24 cellular contexts compared by ENCODE assay signal in genomic region chr20:38311100-38311499, GRCh38. TPM values are rescaled to one million over a fixed set of nuclear protein-coding genes. Genes with fewer than 3 reads are reported as not detected.
A peak's percentile ranks its signal among the peaks of the same experiment; 100 is the strongest.
DNase-seq lines count a peak whose midpoint lies in the region; ATAC-seq, FAIRE-seq and TF ChIP-seq lines count a peak whose summit lies in the region.
"Had no signal": no experiment of that assay in that cellular context is flagged by ENCODE, and none has a peak within 500 bp of the region (broad histone marks: within the 10 kb centered on the region; RNA-seq: fewer than 3 reads in every experiment).

No MANE protein-coding gene starts in this region.

- no peaks in the 10 kb centered on the region for H3K27me3 ChIP-seq in H7 (ENCODE audit: control insufficient read depth, insufficient read depth, low read length)
- H3K27me3 ChIP-seq: BE2C had no signal

- peak; percentile 62 for FAIRE-seq in HTR-8/SVneo (lab: Jason Lieb, UNC)
- FAIRE-seq: A549, G401.6, GM12892, H1 had no signal

- H3K36me3 ChIP-seq in H7 (replicated peaks; ENCODE audit: control insufficient read depth, insufficient read depth, low read length) = no peaks in the 10 kb centered on the region
- H3K36me3 ChIP-seq: BE2C; BLaER1 treated with 17β-estradiol and CSF1 and Interleukin-3, amounts not matched to agents 10 nM and 100 nM had no signal

- H3K9me3 Mint-ChIP-seq in effector memory CD8-positive, alpha-beta T cell = no peaks in the 10 kb centered on the region
- H3K9me3 Mint-ChIP-seq: H9 had no signal

- no peaks in the 10 kb centered on the region for H3K4me1 Mint-ChIP-seq in effector memory CD8-positive, alpha-beta T cell (ENCODE audit: low read depth in 2 of 2)

- H3K27ac Mint-ChIP-seq in effector memory CD8-positive, alpha-beta T cell = no peak overlapping the region
- H3K27ac Mint-ChIP-seq: CD4-positive, alpha-beta T cell; CD8-positive, alpha-beta memory T cell; H9 had no signal

- DNase-seq in HTR-8/SVneo (ENCODE audit: insufficient read length, low spot score) (no peak), epithelial cell of proximal tubule (ENCODE audit: low read depth) (peak; percentile 56), left kidney (ENCODE audit: low read depth, low spot score) (peak; percentile 27), renal cortical epithelial cell (ENCODE audit: low read depth) (peak; percentile 88), H7 (no peak), DMS114 treated with DMSO at 0.1 percent for 48 hours (lab: John Stamatoyannopoulos, UW; ENCODE audit: unreplicated experiment) (no peak)
- DNase-seq in effector memory CD8-positive, alpha-beta T cell = no peak
- DNase-seq: 8988T; ACHN; AML-193; BE2C; CD4-positive, alpha-beta T cell; CD8-positive, alpha-beta memory T cell; DMS153; DND-41; GM23248; H9 had no signal

- peaks cover 32 to 45% of the 10 kb centered on the region in 2 donors for H3K27me3 Mint-ChIP-seq in effector memory CD8-positive, alpha-beta T cell

- no peak for ATAC-seq in effector memory CD8-positive, alpha-beta T cell (replicated peaks)
- ATAC-seq: A549, HCT116 had no signal

- no peaks in the 10 kb centered on the region for H3K36me3 Mint-ChIP-seq in effector memory CD8-positive, alpha-beta T cell (ENCODE audit: insufficient read depth)

- no peak for TF ChIP-seq CTCF in epithelial cell of proximal tubule (conservative IDR thresholded peaks at IDR 0.05; ENCODE audit: low read depth, low read length)

- no peak overlapping the region for H3K4me3 Mint-ChIP-seq in effector memory CD8-positive, alpha-beta T cell
- H3K4me3 Mint-ChIP-seq: CD14-positive monocyte; CD4-positive, alpha-beta T cell; CD8-positive, alpha-beta memory T cell; H9 had no signal

- H3K4me3 ChIP-seq in epithelial cell of proximal tubule (ENCODE audit: low read depth, low read length) (no peak overlapping the region), H7 (ENCODE audit: insufficient read depth, low read depth, low read length) (no peak overlapping the region)
- H3K4me3 ChIP-seq: A549; BLaER1 treated with 17β-estradiol and CSF1 and Interleukin-3, amounts not matched to agents 10 nM and 100 nM; GM23248 had no signal

RNA-seq across cellular contexts. Expression of gene BPI, which starts 7.1 kb away (rescaled TPM):
- total RNA-seq in epithelial cell of proximal tubule (not detected in 2 replicates), renal cortical epithelial cell (not detected in 2 replicates)
- total RNA-seq in H7 (2014; rRNA removed; shearing (Covaris generic)) = not detected in 2 replicates
- total RNA-seq: CD8-positive, alpha-beta memory T cell; GM23248; H1; H9 had no signal

RNA-seq across cellular contexts. Expression of gene LBP, which starts 35.2 kb away (rescaled TPM):
- not detected in 2 replicates for total RNA-seq in epithelial cell of proximal tubule
- 0.35 and 12.6 TPM in 2 replicates for total RNA-seq in renal cortical epithelial cell
- total RNA-seq in H7 (2014; rRNA removed; shearing (Covaris generic)) = 0.21 and 0.33 TPM in 2 replicates
- total RNA-seq: CD4-positive, alpha-beta T cell; CD8-positive, alpha-beta memory T cell; GM23248 had no signal

RNA-seq across cellular contexts. Expression of gene KIAA1755, which starts 50.6 kb away (rescaled TPM):
- 0.06 and 0.29 TPM in 2 replicates for total RNA-seq in epithelial cell of proximal tubule
- total RNA-seq in renal cortical epithelial cell = under 0.01 TPM in 1 of 2 replicates, not detected in the other
- 0.24 and 0.78 TPM in 2 replicates for total RNA-seq in H7 (2014; rRNA removed; shearing (Covaris generic))
- total RNA-seq: CD4-positive, alpha-beta T cell; CD8-positive, alpha-beta memory T cell; H1 had no signal

Comparison
In these comparisons a context has a peak if more than half of its experiments do, and no peak if none do; other contexts are left out.
1. DNase-seq: peak in epithelial cell of proximal tubule (single experiment), left kidney (single experiment) and renal cortical epithelial cell (single experiment); none in HTR-8/SVneo (single experiment), H7 (single experiment), effector memory CD8-positive, alpha-beta T cell (0 of 3) and DMS114 treated with DMSO at 0.1 percent for 48 hours (single experiment).